ENCODE assay signal across 1 cellular context in the genomic region with DNA sequence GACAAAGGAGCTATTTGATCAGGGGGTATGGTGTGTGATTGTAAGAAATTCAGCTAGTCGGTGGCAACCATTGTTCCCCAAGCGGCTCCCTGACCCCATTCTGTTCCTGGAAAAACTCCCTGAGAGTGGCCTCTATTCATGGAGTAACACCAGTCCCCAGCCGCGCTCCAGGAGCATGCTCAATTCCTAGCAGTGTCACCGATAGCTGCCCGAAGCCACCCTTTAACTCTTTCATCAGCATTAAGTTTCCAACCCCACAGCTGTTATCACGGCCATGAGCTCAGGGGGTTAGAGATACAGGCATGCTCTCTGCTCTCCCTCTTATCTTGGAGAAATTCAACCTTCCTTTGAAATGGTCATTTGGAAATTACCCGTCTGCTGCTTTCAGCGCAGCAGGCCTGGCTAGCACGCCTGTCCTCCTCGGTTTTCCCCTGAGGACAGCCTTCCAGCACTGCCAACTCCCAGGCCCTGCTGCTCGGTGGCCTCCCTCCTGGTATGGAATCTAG.
TF ChIP-seq lines count a peak whose summit lies in the region.

No MANE protein-coding gene starts in this region.

TF ChIP-seq in H1, 55 proteins besides CTCF, POLR2A, EP300 and RAD21:
- TF ChIP-seq CREB1 (IDR thresholded peaks at IDR 0.05) (no peak), TEAD4 (IDR thresholded peaks at IDR 0.05; ENCODE audit: low read depth, low read length) (no peak), GTF2F1 (IDR thresholded peaks at IDR 0.05; ENCODE audit: borderline replicate concordance, low read depth, low read length) (no peak)
